Comparison of ENCODE assay signal across 15 cellular contexts in the genomic region with DNA sequence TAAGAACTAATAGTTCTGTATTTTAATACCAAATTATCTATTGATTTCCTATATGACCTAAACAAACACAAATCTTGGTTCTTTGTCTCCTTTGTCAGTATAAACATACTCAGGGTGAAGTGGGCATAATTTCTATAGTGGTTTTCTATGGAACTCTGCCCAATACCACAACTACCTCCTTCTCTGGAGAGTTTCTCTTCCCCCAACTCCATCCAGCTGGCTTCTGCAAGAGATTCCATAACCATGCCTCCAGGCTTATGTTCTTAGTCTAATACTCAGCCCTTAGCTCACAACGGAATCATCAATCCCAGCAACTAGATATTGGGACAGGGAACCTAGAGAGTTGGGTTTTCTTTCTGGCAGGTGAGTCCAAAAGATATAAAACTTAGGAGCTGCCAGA.
"Had no signal": no experiment of that assay in that cellular context is flagged by ENCODE, and none has a peak within 500 bp of the region (broad histone marks: within the 10 kb centered on the region; RNA-seq: fewer than 3 reads in every experiment).

No MANE protein-coding gene starts in this region.

- H3K27me3 ChIP-seq: breast epithelium, upper lobe of left lung had no signal

- H3K9me3 ChIP-seq: breast epithelium, thoracic aorta, upper lobe of left lung had no signal

- H3K27ac ChIP-seq: breast epithelium, thoracic aorta, upper lobe of left lung had no signal

- H3K36me3 ChIP-seq: breast epithelium, thoracic aorta, upper lobe of left lung had no signal

- H3K4me1 ChIP-seq: breast epithelium, upper lobe of left lung had no signal

- ATAC-seq: esophagus mucosa; natural killer cell; stimulated activated naive B cell treated with anti-CD40 and anti-IgM and Interleukin-4, amounts not matched to agents 10 μg/mL and 1 μg/mL and 100 μg/mL, for 72 hours had no signal

- DNase-seq: activated B cell treated with CpG ODN at 0.5 μM for 24 hours; activated CD4-positive, alpha-beta memory T cell treated with anti-CD3 and anti-CD28 coated beads for 36 hours; activated CD4-positive, alpha-beta T cell treated with anti-CD3 and anti-CD28 coated beads for 4 hours; activated naive CD4-positive, alpha-beta T cell; activated naive CD8-positive, alpha-beta T cell treated with anti-CD3 and anti-CD28 coated beads for 36 hours; cerebellar nuclear complex; cortex of kidney; effector CD8-positive, alpha-beta T cell; natural killer cell; posterior cingulate gyrus; stimulated activated naive B cell treated with anti-CD40 and anti-IgM and Interleukin-4, amounts not matched to agents 10 μg/mL and 1 μg/mL and 100 μg/mL, for 72 hours; upper lobe of left lung had no signal

- H3K4me3 ChIP-seq: breast epithelium, thoracic aorta, upper lobe of left lung had no signal
